In the genomic region with DNA sequence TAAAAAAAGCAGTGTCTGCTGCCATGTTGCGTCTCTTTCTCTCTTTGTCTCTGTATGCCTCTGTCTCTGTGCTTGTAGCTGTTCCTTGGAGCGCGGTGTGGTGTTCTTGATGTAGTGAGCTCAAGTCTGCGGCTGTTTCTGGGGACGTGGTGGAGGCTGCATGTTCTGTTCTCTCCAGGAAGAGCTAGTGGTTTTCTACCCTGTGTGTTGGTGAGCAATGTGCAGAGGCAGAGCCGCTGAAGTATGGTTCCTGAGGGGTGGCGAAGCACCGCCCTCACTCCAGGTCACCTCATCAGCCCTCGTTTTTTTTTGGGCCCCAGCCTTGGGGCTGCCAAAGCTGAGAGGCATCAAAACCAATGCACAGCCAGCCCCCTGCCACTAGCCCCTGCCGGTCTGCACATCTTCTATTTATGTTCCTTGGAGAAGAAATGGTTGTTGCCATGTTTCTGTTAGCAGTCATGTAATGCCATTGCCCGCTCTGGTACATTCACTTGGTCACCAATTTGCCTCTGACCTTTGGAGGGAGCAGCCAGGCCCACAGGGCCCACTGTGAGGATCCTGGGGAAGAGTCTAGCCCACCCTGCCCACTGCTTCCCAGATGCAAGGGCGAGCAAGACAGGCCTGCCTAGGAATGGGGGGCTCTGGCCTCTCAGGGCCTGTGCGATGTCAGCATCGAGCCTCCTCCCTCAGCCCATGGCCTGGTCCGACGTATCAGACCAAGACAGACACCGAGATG, we compare ENCODE assay signal across 1 cellular context.
A peak's percentile ranks its signal among the peaks of the same experiment; 100 is the strongest.
TF ChIP-seq lines count a peak whose summit lies in the region.

No MANE protein-coding gene starts in this region.

TF ChIP-seq in GM12878, 131 proteins besides CTCF, POLR2A, EP300 and RAD21:
- TF ChIP-seq ZNF622 (IDR thresholded peaks at IDR 0.05) (no peak), POLR2AphosphoS5 (IDR thresholded peaks at IDR 0.05; ENCODE audit: low read length) (peak; percentile 52), PML (IDR thresholded peaks at IDR 0.05; ENCODE audit: low read length) (0 out of 2 replicates have a peak, but pooled peaks have one; percentile 7)
